In genomic region chr16:30005341-30006094, GRCh38 we compare ENCODE assay signal across 9 cellular contexts. TPM values are rescaled to one million over a fixed set of nuclear protein-coding genes. Genes with fewer than 3 reads are reported as not detected.
DNase-seq lines count a peak whose midpoint lies in the region; ATAC-seq and TF ChIP-seq lines count a peak whose summit lies in the region.
"Had no signal": no experiment of that assay in that cellular context is flagged by ENCODE, and none has a peak within 500 bp of the region (broad histone marks: within the 10 kb centered on the region; RNA-seq: fewer than 3 reads in every experiment).

No MANE protein-coding gene starts in this region.

- whole genome bisulfite sequencing in mesendoderm (ENCODE audit: extremely low coverage, insufficient coverage, low lambda C conversion rate) = no CpG with 5 or more reads among the region's 35 CpGs

- peaks cover 2% of the 10 kb centered on the region for H3K36me3 ChIP-seq in mesendoderm (ENCODE audit: control insufficient read depth, insufficient read depth, low read length)

- H3K56ac ChIP-seq in mesendoderm (ENCODE audit: low read length) = no peak overlapping the region

- no peak overlapping the region for H3K23ac ChIP-seq in mesendoderm (ENCODE audit: low read length)

- no peak overlapping the region for H2BK120ac ChIP-seq in mesendoderm (ENCODE audit: low read depth, low read length)

- H4K5ac ChIP-seq in mesendoderm (ENCODE audit: low read length) = no peak overlapping the region

- no peak overlapping the region for H3K4me2 ChIP-seq in mesendoderm (ENCODE audit: low read length)

- H3K79me1 ChIP-seq in mesendoderm (ENCODE audit: low read length) = no peaks in the 10 kb centered on the region

- H3K4ac ChIP-seq in mesendoderm (ENCODE audit: low read depth, low read length) = no peak overlapping the region

- no peak overlapping the region for H3K18ac ChIP-seq in mesendoderm (ENCODE audit: low read length)

- H2AK5ac ChIP-seq in mesendoderm (ENCODE audit: low read length) = no peak overlapping the region

- H2BK5ac ChIP-seq in mesendoderm (ENCODE audit: low read length) = no peak overlapping the region

- ATAC-seq in HG02798 (IDR thresholded peaks at IDR 0.05; ENCODE audit: poor library complexity, unreplicated experiment) = no peak
- no peak for ATAC-seq in HG03432 (IDR thresholded peaks at IDR 0.05; ENCODE audit: unreplicated experiment)
- no peak for ATAC-seq in HG03139 (IDR thresholded peaks at IDR 0.05; ENCODE audit: unreplicated experiment)

- H4K8ac ChIP-seq in mesendoderm (ENCODE audit: low read depth, low read length) = no peak overlapping the region

- no peaks in the 10 kb centered on the region for H3K27me3 ChIP-seq in mesendoderm (ENCODE audit: insufficient read depth, low read length, poor library complexity)

- TF ChIP-seq CTCF in HFF-Myc (IDR thresholded peaks at IDR 0.05; ENCODE audit: low read depth, low read length, missing control alignments) = peak; percentile 82

- H3K4me1 ChIP-seq in mesendoderm (ENCODE audit: control insufficient read depth, low read depth, low read length) = no peaks in the 10 kb centered on the region

- no peak overlapping the region for H3K9ac ChIP-seq in mesendoderm (ENCODE audit: low read length)

- no peaks in the 10 kb centered on the region for H3K79me2 ChIP-seq in mesendoderm (ENCODE audit: control insufficient read depth, insufficient read depth, low read length)

- no peak overlapping the region for H3K4me3 ChIP-seq in HFF-Myc (replicated peaks; ENCODE audit: low read depth, low read length)
- no peak overlapping the region for H3K4me3 ChIP-seq in mesendoderm (ENCODE audit: low read length)

- no peak overlapping the region for H3K27ac ChIP-seq in mesendoderm (ENCODE audit: low read depth, low read length)

- peak; percentile 42 for DNase-seq in DMS114 treated with DMSO at 0.1 percent for 48 hours (lab: John Stamatoyannopoulos, UW; ENCODE audit: unreplicated experiment)
- DNase-seq in HFF-Myc (ENCODE audit: extremely low read depth, low read depth) = no peak
- peak; percentile 57 for DNase-seq in SW480 (ENCODE audit: low spot score)
- peak; percentile 25 to 61 for DNase-seq in dermis microvascular lymphatic vessel endothelial cell (ENCODE audit: low read depth in 2 of 2)
- peak; percentile 48 for DNase-seq in mesendoderm

- no peak overlapping the region for H2BK15ac ChIP-seq in mesendoderm (replicated peaks; ENCODE audit: low read depth)

RNA-seq across cellular contexts. Expression of gene DOC2A, which starts 5.3 kb away (rescaled TPM):
- under 0.01 and 0.13 TPM in 2 replicates for total RNA-seq in dermis microvascular lymphatic vessel endothelial cell
- 0.84 TPM for polyA plus RNA-seq in mesendoderm (2013, experiment 1 of 2)
- polyA plus RNA-seq in mesendoderm (2013, experiment 2 of 2) = 0.73 TPM

RNA-seq across cellular contexts. Expression of gene INO80E, which starts 9.5 kb away (rescaled TPM):
- 13.0 and 14.2 TPM in 2 replicates for total RNA-seq in dermis microvascular lymphatic vessel endothelial cell
- 73.7 TPM for polyA plus RNA-seq in mesendoderm (2013, experiment 1 of 2)
- polyA plus RNA-seq in mesendoderm (2013, experiment 2 of 2) = 74.0 TPM

RNA-seq across cellular contexts. Expression of gene HIRIP3, which starts 10.1 kb away (rescaled TPM):
- total RNA-seq in dermis microvascular lymphatic vessel endothelial cell = 4.4 and 5.6 TPM in 2 replicates
- polyA plus RNA-seq in mesendoderm (2013, experiment 1 of 2) = 13.5 TPM
- 14.8 TPM for polyA plus RNA-seq in mesendoderm (2013, experiment 2 of 2)

RNA-seq across cellular contexts. Expression of gene C16orf92, which starts 17.5 kb away (rescaled TPM):
- total RNA-seq in dermis microvascular lymphatic vessel endothelial cell = not detected in 2 replicates
- not detected for polyA plus RNA-seq in mesendoderm (2013, experiment 1 of 2)
- polyA plus RNA-seq in mesendoderm (2013, experiment 2 of 2) = not detected
- total RNA-seq: activated CD8-positive, alpha-beta memory T cell treated with anti-CD3 and anti-CD28 coated beads for 36 hours had no signal

RNA-seq across cellular contexts. Expression of gene TLCD3B, which starts 25.6 kb away (rescaled TPM):
- not detected in 2 replicates for total RNA-seq in dermis microvascular lymphatic vessel endothelial cell
- 3.4 TPM for polyA plus RNA-seq in mesendoderm (2013, experiment 1 of 2)
- polyA plus RNA-seq in mesendoderm (2013, experiment 2 of 2) = 3.9 TPM
